In the genomic region with DNA sequence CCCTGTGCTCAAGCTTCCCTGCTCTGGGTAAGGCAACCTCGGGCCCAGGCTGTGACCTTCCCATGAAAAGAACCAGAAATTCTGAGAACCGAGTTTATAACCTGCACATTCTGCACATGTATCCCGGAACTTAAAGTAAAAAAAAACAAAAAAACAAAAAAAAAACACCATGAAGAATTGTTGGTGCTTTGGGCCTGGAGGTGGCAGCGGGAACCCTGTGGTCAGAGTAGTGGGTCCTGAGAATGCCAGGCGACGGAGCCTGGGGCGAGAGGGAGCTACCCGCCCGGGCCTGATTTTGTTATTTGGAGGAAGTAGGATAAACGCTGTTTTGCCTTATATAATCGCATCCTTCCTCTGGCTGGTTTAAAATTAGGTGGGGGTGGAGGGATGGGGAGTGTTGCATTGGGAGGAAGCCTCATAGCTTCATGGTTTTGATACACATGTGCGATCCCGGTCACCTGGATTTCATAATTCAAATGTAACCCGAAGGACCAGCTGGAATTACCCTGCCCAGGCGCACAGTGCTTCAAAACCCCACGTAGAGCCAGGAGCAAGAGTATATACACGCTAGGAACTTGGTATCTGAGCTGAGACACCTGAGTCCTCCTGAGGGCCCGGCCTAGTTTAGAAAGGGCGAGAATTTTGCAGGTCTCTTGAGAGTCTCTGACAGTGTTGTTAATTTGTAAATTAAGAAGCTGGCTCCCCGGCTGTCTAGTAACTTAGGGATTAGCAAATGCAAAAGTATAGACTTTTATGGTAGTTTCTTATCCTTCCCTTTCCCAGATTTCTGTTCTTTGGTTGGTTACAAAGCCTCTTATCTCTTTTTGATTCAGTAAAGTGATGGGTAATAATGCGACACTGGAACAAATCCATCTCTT, we compare ENCODE assay signal across 26 cellular contexts. TPM values are rescaled to one million over a fixed set of nuclear protein-coding genes. Genes with fewer than 3 reads are reported as not detected.
DNase-seq lines count a peak whose midpoint lies in the region; TF ChIP-seq lines count a peak whose summit lies in the region.
"Had no signal": no experiment of that assay in that cellular context is flagged by ENCODE, and none has a peak within 500 bp of the region (broad histone marks: within the 10 kb centered on the region; RNA-seq: fewer than 3 reads in every experiment).

No MANE protein-coding gene starts in this region.

- H4K20me1 ChIP-seq in mammary epithelial cell (ENCODE audit: insufficient read depth, low read length) = no peaks in the 10 kb centered on the region

- H3K27me3 ChIP-seq in HAP-1 (ENCODE audit: low read depth) = no peaks in the 10 kb centered on the region
- H3K27me3 ChIP-seq in mammary epithelial cell (ENCODE audit: insufficient read depth, low read length) = peaks cover 4% of the 10 kb centered on the region
- H3K27me3 ChIP-seq in skeletal muscle satellite cell (ENCODE audit: control insufficient read depth, insufficient read depth, low read length) = peaks cover 15% of the 10 kb centered on the region

- CTCF ChIA-PET in mammary epithelial cell (lab: Charles Lee; ENCODE audit: low non-redundant PET) = no interaction called here

- peaks cover 18% of the 10 kb centered on the region for H3K79me2 ChIP-seq in mammary epithelial cell (ENCODE audit: insufficient read depth, low read length)

- H3K4me2 ChIP-seq in mammary epithelial cell (ENCODE audit: insufficient read depth, low read depth, low read length) (no peak overlapping the region), skeletal muscle satellite cell (ENCODE audit: low read length) (peak overlapping the region; percentile 17)
- H3K4me2 ChIP-seq: PC-9 had no signal

- peaks cover 23% of the 10 kb centered on the region for H3K4me1 ChIP-seq in HAP-1
- peaks cover 6% of the 10 kb centered on the region for H3K4me1 ChIP-seq in mammary epithelial cell (ENCODE audit: insufficient read depth, low read length)
- H3K4me1 ChIP-seq in skeletal muscle satellite cell (ENCODE audit: control insufficient read depth, insufficient read depth, low read length) = peaks cover 12% of the 10 kb centered on the region

- BruUV-seq in mammary epithelial cell (replicated peaks; lab: Mats Ljungman, UMichigan) = TSS peak; percentile 11

- intact Hi-C loops in mammary epithelial cell (cut with micrococcal nuclease) = loop anchor here (10.0 kb wide), 1 partner anchor 1112 kb away; a partner anchor contains a TSS

- TF ChIP-seq CTCF in mammary epithelial cell (conservative IDR thresholded peaks at IDR 0.05 in 1 of 2, IDR thresholded peaks at IDR 0.05 in 1 of 2; ENCODE audit: extremely low read depth in 1 of 2, insufficient read depth in 1 of 2, low read depth in 1 of 2, low read length in 2 of 2) = no peak
- TF ChIP-seq CTCF in nephron (IDR thresholded peaks at IDR 0.05; ENCODE audit: unreplicated experiment in 3 of 3) = no peak

- H3K4me1 Mint-ChIP-seq in nephron = peaks cover 22% of the 10 kb centered on the region

- H3K4me3 ChIP-seq in HAP-1 (peak overlapping the region; percentile 82), mammary epithelial cell (replicated peaks in 1 of 3; ENCODE audit: insufficient read depth in 1 of 3, low read depth in 2 of 3, low read length in 3 of 3) (no peak overlapping the region), skeletal muscle satellite cell (ENCODE audit: low read length) (no peak overlapping the region)
- H3K4me3 ChIP-seq: body of pancreas, GM23248, PC-9, skin epidermis, suprapubic skin had no signal

- H3K9me3 Mint-ChIP-seq in nephron = no peaks in the 10 kb centered on the region
- H3K9me3 Mint-ChIP-seq: activated naive CD4-positive, alpha-beta T cell treated with anti-CD3 and anti-CD28 coated beads for 36 hours; CD8-positive, alpha-beta T cell had no signal

- H3K27ac ChIP-seq in mammary epithelial cell (ENCODE audit: insufficient read depth, low read depth, low read length) = no peak overlapping the region
- H3K27ac ChIP-seq: body of pancreas, epithelial cell of prostate, GM23248, PC-9, skin epidermis, suprapubic skin had no signal

- no peaks in the 10 kb centered on the region for H3K9me3 ChIP-seq in HAP-1
- H3K9me3 ChIP-seq in mammary epithelial cell (replicated peaks; ENCODE audit: insufficient read depth, low read length) = no peaks in the 10 kb centered on the region
- no peaks in the 10 kb centered on the region for H3K9me3 ChIP-seq in skeletal muscle satellite cell (replicated peaks; ENCODE audit: low read length)
- H3K9me3 ChIP-seq: body of pancreas, suprapubic skin had no signal

- in situ Hi-C loops in HAP-1 (cut with MboI; ENCODE audit: low sequenced_read_pairs) = loop anchor here (10.0 kb wide), 1 partner anchor 142 kb away; no protein-coding TSS in a partner anchor
- in situ Hi-C loops in mammary epithelial cell (cut with MboI; ENCODE audit: low sequenced_read_pairs in 2 of 2) = loop anchor here in 1 of 2 donors (5.0 kb wide), 1 partner anchor 310 kb away; no protein-coding TSS in a partner anchor

- peaks cover 11% of the 10 kb centered on the region for H3K36me3 Mint-ChIP-seq in nephron (ENCODE audit: low read depth)
- H3K36me3 Mint-ChIP-seq: CD8-positive, alpha-beta T cell had no signal

- H3K36me3 ChIP-seq in HAP-1 (replicated peaks) = peaks cover 10% of the 10 kb centered on the region; the same call in 1 of the 2 replicates
- H3K36me3 ChIP-seq in mammary epithelial cell (ENCODE audit: insufficient read depth, low read length) = no peaks in the 10 kb centered on the region
- H3K36me3 ChIP-seq in skeletal muscle satellite cell (ENCODE audit: insufficient read depth, low read length) = peaks cover 4% of the 10 kb centered on the region

- no peak overlapping the region for H3K9ac ChIP-seq in mammary epithelial cell (ENCODE audit: insufficient read depth, low read length)
- H3K9ac ChIP-seq in skeletal muscle satellite cell (ENCODE audit: low read depth, low read length) = no peak overlapping the region
- H3K9ac ChIP-seq: GM23248 had no signal

- dilution Hi-C loops in mammary epithelial cell (cut with HindIII; ENCODE audit: low sequenced_read_pairs) = no loop called here

- 94% methylated on average over 10 of the region's 21 CpGs for WGBS in mammary epithelial cell (ENCODE audit: low coverage, missing lambda C conversion rate)

- H2AFZ ChIP-seq in mammary epithelial cell (ENCODE audit: low read depth, low read length) = no peak overlapping the region
- H2AFZ ChIP-seq: GM23248, PC-9 had no signal

- peak; percentile 53 to 62 for DNase-seq in HAP-1 (ENCODE audit: low spot score in 2 of 2)
- no peak for DNase-seq in mammary epithelial cell
- no peak for DNase-seq in UCSD-AML1 (lab: John Stamatoyannopoulos, UW; ENCODE audit: unreplicated experiment)
- no peak for DNase-seq in cerebellar nuclear complex (lab: John Stamatoyannopoulos, UW)
- DNase-seq in NCI-H748 (lab: John Stamatoyannopoulos, UW; ENCODE audit: unreplicated experiment) = no peak
- DNase-seq: activated CD4-positive, alpha-beta T cell treated with anti-CD3 and anti-CD28 coated beads for 1 hour; activated CD8-positive, alpha-beta T cell treated with anti-CD3 and anti-CD28 coated beads, Interleukin-2, amount 10 ng/mL, durations not matched to agents 7 days and 5 days; activated naive CD4-positive, alpha-beta T cell treated with anti-CD3 and anti-CD28 coated beads for 36 hours; body of pancreas; CD8-positive, alpha-beta T cell; GM23248; KBM-7; mesenchymal stem cell; NCI-H1105 treated with DMSO at 0.1 percent for 48 hours; NCI-H2029; nucleus accumbens; PC-9; stimulated activated naive CD4-positive, alpha-beta T cell had no signal

- H3K27me3 Mint-ChIP-seq in nephron (ENCODE audit: low read depth) = peaks cover 100% of the 10 kb centered on the region

- peak overlapping the region; percentile 45 to 89 (median 63) for H3K4me3 Mint-ChIP-seq in nephron
- H3K4me3 Mint-ChIP-seq: activated CD8-positive, alpha-beta T cell treated with anti-CD3 and anti-CD28 coated beads, Interleukin-2, amount 10 ng/mL, durations not matched to agents 7 days and 5 days; activated naive CD4-positive, alpha-beta T cell treated with anti-CD3 and anti-CD28 coated beads for 36 hours; CD8-positive, alpha-beta T cell; T-helper 1 cell treated with Interleukin-12 subunit alpha and Interleukin-12 subunit beta and Interleukin-4 antibody, amounts not matched to agents 30 μg/mL and 1 μg/mL, for 36 hours had no signal

- H3K27ac Mint-ChIP-seq in nephron = no peak overlapping the region
- H3K27ac Mint-ChIP-seq: activated CD8-positive, alpha-beta T cell treated with anti-CD3 and anti-CD28 coated beads, Interleukin-2, amount 10 ng/mL, durations not matched to agents 7 days and 5 days; activated naive CD4-positive, alpha-beta T cell treated with anti-CD3 and anti-CD28 coated beads for 36 hours; CD8-positive, alpha-beta T cell; T-helper 1 cell treated with Interleukin-12 subunit alpha and Interleukin-12 subunit beta and Interleukin-4 antibody, amounts not matched to agents 30 μg/mL and 1 μg/mL, for 36 hours had no signal

RNA-seq across cellular contexts. Expression of a gene that starts 2.8 kb away (rescaled TPM):
- total RNA-seq in mammary epithelial cell = 1 to 10 TPM; 2.0 to 3.3 TPM
- 3.9 TPM for polyA plus RNA-seq in mammary epithelial cell
- 0.36 TPM for polyA minus RNA-seq in mammary epithelial cell
- total RNA-seq in skeletal muscle satellite cell (2012; rRNA removed) = 0.76 and 1.1 TPM in 2 replicates
- total RNA-seq: activated CD8-positive, alpha-beta T cell treated with anti-CD3 and anti-CD28 coated beads, Interleukin-2, amount 10 ng/mL, durations not matched to agents 7 days and 5 days; activated naive CD4-positive, alpha-beta T cell treated with anti-CD3 and anti-CD28 coated beads for 36 hours; body of pancreas; CD8-positive, alpha-beta T cell; left lobe of liver; M059J; PC-9 had no signal

Comparison
In these comparisons a context has a peak if more than half of its experiments do, and no peak if none do; other contexts are left out.
1. DNase-seq: peak in HAP-1 (2 of 2); none in mammary epithelial cell (single experiment), UCSD-AML1 (single experiment), cerebellar nuclear complex (0 of 2) and NCI-H748 (single experiment).